Comparison of ENCODE assay signal across 8 cellular contexts in the genomic region with DNA sequence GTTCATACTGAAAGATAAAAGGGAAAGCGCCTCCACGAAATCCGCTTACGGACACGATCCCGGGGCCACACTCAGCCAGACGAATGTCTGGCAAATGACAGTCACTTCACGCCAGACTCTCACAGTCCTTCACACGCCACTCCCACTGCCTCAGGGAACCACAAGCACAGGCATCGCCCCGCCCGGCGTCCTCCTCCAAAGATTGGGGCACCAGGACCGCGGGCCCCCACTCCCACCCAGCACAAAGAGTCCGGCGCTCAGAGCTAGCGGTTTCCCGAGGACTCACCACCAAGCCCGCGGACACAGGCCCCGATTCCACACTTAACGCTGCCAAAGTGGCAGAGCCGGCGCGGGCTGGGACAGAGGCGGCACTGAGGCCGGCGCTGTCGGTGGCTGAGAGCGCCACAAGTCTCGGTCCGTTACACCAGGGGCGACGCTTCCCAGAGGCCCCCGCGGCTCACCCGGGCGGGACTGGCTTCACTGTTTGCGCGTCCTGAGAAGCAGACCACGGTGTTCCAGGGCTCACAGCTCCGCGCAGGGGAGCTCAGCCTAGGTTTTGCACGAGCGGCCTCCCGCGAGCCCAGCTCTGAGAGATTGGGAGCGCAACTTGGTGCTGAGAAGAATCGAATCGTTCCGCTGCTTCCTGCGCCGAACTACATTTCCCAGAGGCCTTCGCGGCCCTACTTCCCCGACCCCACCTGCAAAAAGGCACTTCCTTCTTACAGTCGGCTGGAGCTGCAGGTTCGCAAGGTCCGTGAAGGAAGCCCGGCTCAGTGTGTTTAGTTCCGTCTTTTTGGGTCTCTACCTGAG. TPM values are rescaled to one million over a fixed set of nuclear protein-coding genes. Genes with fewer than 3 reads are reported as not detected.
DNase-seq lines count a peak whose midpoint lies in the region; ATAC-seq, FAIRE-seq and TF ChIP-seq lines count a peak whose summit lies in the region.

A gene (minus strand): TSS at position 647 of the 810 bp plus-strand sequence. CDS start 22,523 bp downstream, outside the sequence.

- peaks cover 8% of the 10 kb centered on the region for H3K4me1 Mint-ChIP-seq in astrocyte (ENCODE audit: low read depth, unreplicated experiment)

- peaks cover 7% of the 10 kb centered on the region for H3K9me3 ChIP-seq in astrocyte (ENCODE audit: insufficient read depth, low read depth, low read length)
- peaks cover 1% of the 10 kb centered on the region for H3K9me3 ChIP-seq in vagina

- peak within 1 kb of the TSS; percentile 95 for H2AFZ ChIP-seq in astrocyte (ENCODE audit: low read depth, low read length)

- H3K4me3 ChIP-seq in astrocyte (ENCODE audit: insufficient read depth, low read depth, low read length) (peak within 1 kb of the TSS; percentile 90), vagina (peak within 1 kb of the TSS; percentile 73 to 82)

- peaks cover 39% of the 10 kb centered on the region for H3K9me3 Mint-ChIP-seq in astrocyte (ENCODE audit: unreplicated experiment)

- TF ChIP-seq POLR2A in GM12891 (IDR thresholded peaks at IDR 0.05; ENCODE audit: low read depth, low read length) (peak; percentile 66), vagina (IDR thresholded peaks at IDR 0.05) (no peak)

- H3K4me1 ChIP-seq in astrocyte (ENCODE audit: insufficient read depth, low read length) (no peaks in the 10 kb centered on the region), vagina (peaks cover 31% of the 10 kb centered on the region)

- ATAC-seq in HG02798 (IDR thresholded peaks at IDR 0.05; ENCODE audit: poor library complexity, unreplicated experiment): peak; percentile 72

- H3K27ac ChIP-seq in astrocyte (ENCODE audit: low read depth, low read length): peak within 1 kb of the TSS; percentile 68
- H3K27ac ChIP-seq in vagina: peak within 1 kb of the TSS; percentile 83

- intact Hi-C loops in vagina (cut with DNase I): loop anchor here (5.0 kb wide), 1 partner anchor 760 kb away; no protein-coding TSS in a partner anchor

- H4K20me1 ChIP-seq in astrocyte (ENCODE audit: insufficient read depth, low read length): no peaks in the 10 kb centered on the region

- peak within 1 kb of the TSS; percentile 87 for H3K27ac Mint-ChIP-seq in astrocyte (ENCODE audit: unreplicated experiment)

- DNase-seq in GM12891 (ENCODE audit: insufficient read length, low spot score): peak; percentile 67
- DNase-seq in NCI-H146 treated with DMSO at 0.1 percent for 48 hours (lab: John Stamatoyannopoulos, UW; ENCODE audit: unreplicated experiment): peak; percentile 93
- peak; percentile 64 to 97 (median 82) for DNase-seq in T-helper 2 cell
- peak; percentile 95 for DNase-seq in astrocyte (ENCODE audit: low read depth)
- DNase-seq in hepatic stellate cell (ENCODE audit: low spot score): peak; percentile 86
- DNase-seq in putamen (ENCODE audit: low spot score): peak; percentile 96
- DNase-seq in vagina (ENCODE audit: extremely low spot score in 2 of 2): peak; percentile 90 to 96

- peak within 1 kb of the TSS; percentile 99 for H3K4me3 Mint-ChIP-seq in astrocyte (ENCODE audit: unreplicated experiment)

- FAIRE-seq in GM12891 (lab: Jason Lieb, UNC) (peak; percentile 97), astrocyte (lab: Jason Lieb, UNC) (no peak)

- no peaks in the 10 kb centered on the region for H3K27me3 ChIP-seq in astrocyte (ENCODE audit: insufficient read depth, low read length)
- no peaks in the 10 kb centered on the region for H3K27me3 ChIP-seq in vagina

- no peaks in the 10 kb centered on the region for H3K36me3 ChIP-seq in astrocyte (ENCODE audit: insufficient read depth, low read length)
- peaks cover 0 to 41% of the 10 kb centered on the region in 2 donors for H3K36me3 ChIP-seq in vagina

- no peaks in the 10 kb centered on the region for H3K27me3 Mint-ChIP-seq in astrocyte (ENCODE audit: low read depth, unreplicated experiment)

- TF ChIP-seq CTCF in astrocyte (IDR thresholded peaks at IDR 0.05; ENCODE audit: insufficient read depth, low read depth, low read length): no peak
- no peak for TF ChIP-seq CTCF in vagina (IDR thresholded peaks at IDR 0.05)

- peaks cover 29% of the 10 kb centered on the region for H3K79me2 ChIP-seq in astrocyte (ENCODE audit: insufficient read depth, low read length)

- peak within 1 kb of the TSS; percentile 94 for H3K4me2 ChIP-seq in astrocyte (ENCODE audit: low read length)

- peak within 1 kb of the TSS; percentile 81 for H3K9ac ChIP-seq in astrocyte (ENCODE audit: low read length)

- H3K36me3 Mint-ChIP-seq in astrocyte (ENCODE audit: low read depth, unreplicated experiment): peaks cover 23% of the 10 kb centered on the region

TF ChIP-seq in GM12891, 5 proteins besides CTCF, POLR2A, EP300 and RAD21:
- TF ChIP-seq POU2F2 (IDR thresholded peaks at IDR 0.05; ENCODE audit: low read depth, low read length): peak; percentile 68
- peak; percentile 76 for TF ChIP-seq PAX5 (IDR thresholded peaks at IDR 0.05; ENCODE audit: insufficient read depth, low read length, severe bottlenecking)
- peak; percentile 81 for TF ChIP-seq SPI1 (IDR thresholded peaks at IDR 0.05; ENCODE audit: low read depth, low read length)
- peak; percentile 79 for TF ChIP-seq TAF1 (IDR thresholded peaks at IDR 0.05; ENCODE audit: low read depth, low read length)
- peak; percentile 75 for TF ChIP-seq POLR2AphosphoS5 (IDR thresholded peaks at IDR 0.05; ENCODE audit: low read depth, low read length)

RNA-seq across cellular contexts. Expression of the gene that starts here (rescaled TPM):
- 2.2 TPM for polyA plus RNA-seq in GM12891 (2012; ENCODE audit: low read depth, missing spikeins)
- total RNA-seq in astrocyte (5.7 and 7.1 TPM in 2 replicates), vagina (3.7 TPM)

Comparison
In these comparisons a context has a peak if more than half of its experiments do, and no peak if none do; other contexts are left out.
1. Peak in every context shown above with its lines: DNase-seq, ATAC-seq, H3K4me3 ChIP-seq and H3K27ac ChIP-seq.